In genomic region chr10:102399217-102400021, GRCh38 we compare ENCODE assay signal across 8 cellular contexts. TPM values are rescaled to one million over a fixed set of nuclear protein-coding genes. Genes with fewer than 3 reads are reported as not detected.
DNase-seq lines count a peak whose midpoint lies in the region; ATAC-seq and TF ChIP-seq lines count a peak whose summit lies in the region.

No MANE protein-coding gene starts in this region.

- H3K9me3 ChIP-seq in SJSA1 (replicated peaks) (no peaks in the 10 kb centered on the region; the same call in 1 of the 2 replicates), suprapubic skin (no peaks in the 10 kb centered on the region)

- H3K27me3 Mint-ChIP-seq in activated naive CD4-positive, alpha-beta T cell treated with anti-CD3 and anti-CD28 coated beads, Interleukin-2, amount 10 ng/mL, durations not matched to agents 7 days and 5 days, result no peaks in the 10 kb centered on the region

- H3K27ac Mint-ChIP-seq in activated naive CD4-positive, alpha-beta T cell treated with anti-CD3 and anti-CD28 coated beads, Interleukin-2, amount 10 ng/mL, durations not matched to agents 7 days and 5 days, result peak overlapping the region; percentile 70

- H3K4me3 ChIP-seq in SJSA1 (peak overlapping the region; percentile 47), suprapubic skin (peak overlapping the region; percentile 71)

- peaks cover 50% of the 10 kb centered on the region for H3K36me3 Mint-ChIP-seq in activated naive CD4-positive, alpha-beta T cell treated with anti-CD3 and anti-CD28 coated beads, Interleukin-2, amount 10 ng/mL, durations not matched to agents 7 days and 5 days

- ATAC-seq in GM21717 (IDR thresholded peaks at IDR 0.05; ENCODE audit: unreplicated experiment), result peak; percentile 28

- WGBS in suprapubic skin, result 11% methylated on average over 15 of the region's 72 CpGs

- H3K27ac ChIP-seq in SJSA1, result no peak overlapping the region
- H3K27ac ChIP-seq in suprapubic skin, result peak overlapping the region; percentile 85

- CTCF ChIA-PET in activated naive CD4-positive, alpha-beta T cell treated with anti-CD3 and anti-CD28 coated beads, Interleukin-2, amount 10 ng/mL, durations not matched to agents 7 days and 5 days (lab: Charles Lee), result interaction anchor here (0.6 to 13.7 kb wide), 19 partner anchors 8 to 230 kb away, joined by 3 to 174 read pairs (median 4); partner anchors contain the start of genes ELOVL3 and FBXL15

- peaks cover 63% of the 10 kb centered on the region for H3K36me3 ChIP-seq in SJSA1
- peaks cover 21% of the 10 kb centered on the region for H3K36me3 ChIP-seq in suprapubic skin

- H3K4me1 ChIP-seq in SJSA1 (replicated peaks) (peaks cover 39% of the 10 kb centered on the region), suprapubic skin (peaks cover 64% of the 10 kb centered on the region)

- no peak for TF ChIP-seq POLR2A in suprapubic skin (IDR thresholded peaks at IDR 0.05)

- peak; percentile 89 for DNase-seq in Daoy (ENCODE audit: low read depth)
- peak; percentile 82 to 88 for DNase-seq in SJSA1 (ENCODE audit: low read depth in 1 of 2, low spot score in 2 of 2)
- peak; percentile 90 for DNase-seq in activated naive CD4-positive, alpha-beta T cell treated with anti-CD3 and anti-CD28 coated beads, Interleukin-2, amount 10 ng/mL, durations not matched to agents 7 days and 5 days
- DNase-seq in germinal center (ENCODE audit: low spot score), result peak; percentile 87
- DNase-seq in occipital lobe (lab: John Stamatoyannopoulos, UW), result peak; percentile 80
- peak; percentile 91 to 92 for DNase-seq in suprapubic skin (ENCODE audit: low spot score in 2 of 2)

- TF ChIP-seq CTCF in LNCAP (IDR thresholded peaks at IDR 0.05) (peak; percentile 97), suprapubic skin (IDR thresholded peaks at IDR 0.05) (peak; percentile 88 to 98)

- peak overlapping the region; percentile 62 for H3K4me3 Mint-ChIP-seq in activated naive CD4-positive, alpha-beta T cell treated with anti-CD3 and anti-CD28 coated beads, Interleukin-2, amount 10 ng/mL, durations not matched to agents 7 days and 5 days

- H3K27me3 ChIP-seq in SJSA1 (replicated peaks) (no peaks in the 10 kb centered on the region; the same call in 1 of the 2 replicates), suprapubic skin (no peaks in the 10 kb centered on the region)

- no peaks in the 10 kb centered on the region for H3K9me3 Mint-ChIP-seq in activated naive CD4-positive, alpha-beta T cell treated with anti-CD3 and anti-CD28 coated beads, Interleukin-2, amount 10 ng/mL, durations not matched to agents 7 days and 5 days

- no peak for TF ChIP-seq EP300 in suprapubic skin (IDR thresholded peaks at IDR 0.05)

- H3K4me1 Mint-ChIP-seq in activated naive CD4-positive, alpha-beta T cell treated with anti-CD3 and anti-CD28 coated beads, Interleukin-2, amount 10 ng/mL, durations not matched to agents 7 days and 5 days, result peaks cover 40% of the 10 kb centered on the region

RNA-seq across cellular contexts. Expression of gene NFKB2, which starts 3.9 kb away (rescaled TPM):
- total RNA-seq in Daoy (2014; rRNA removed; shearing (Covaris generic)), result 44.0 and 47.3 TPM in 2 replicates
- total RNA-seq in SJSA1 (2014; rRNA removed; shearing (Covaris generic)), result 28.8 and 37.2 TPM in 2 replicates
- 2.2 TPM for total RNA-seq in occipital lobe
- 10 to 100 TPM; 14.4 to 18.5 (median 16.0) TPM for total RNA-seq in suprapubic skin

RNA-seq across cellular contexts. Expression of gene PSD, which starts 19.2 kb away (rescaled TPM):
- total RNA-seq in Daoy (2014; rRNA removed; shearing (Covaris generic)), result 0.29 TPM in 1 of 2 replicates, not detected in the other
- total RNA-seq in SJSA1 (2014; rRNA removed; shearing (Covaris generic)), result 0.08 TPM in 1 of 2 replicates, not detected in the other
- 101 TPM for total RNA-seq in occipital lobe
- total RNA-seq in suprapubic skin, result 1 to 10 TPM; 1.7 to 4.8 (median 2.1) TPM

RNA-seq across cellular contexts. Expression of gene FBXL15, which starts 21.2 kb away (rescaled TPM):
- 4.9 and 8.1 TPM in 2 replicates for total RNA-seq in Daoy (2014; rRNA removed; shearing (Covaris generic))
- total RNA-seq in SJSA1 (2014; rRNA removed; shearing (Covaris generic)), result 11.0 and 40.1 TPM in 2 replicates
- total RNA-seq in occipital lobe, result 14.2 TPM
- 10 to 100 TPM; 12.5 to 17.9 (median 13.8) TPM for total RNA-seq in suprapubic skin

RNA-seq across cellular contexts. Expression of gene CUEDC2, which starts 33.0 kb away (rescaled TPM):
- 19.5 and 30.1 TPM in 2 replicates for total RNA-seq in Daoy (2014; rRNA removed; shearing (Covaris generic))
- 50.7 and 57.9 TPM in 2 replicates for total RNA-seq in SJSA1 (2014; rRNA removed; shearing (Covaris generic))
- total RNA-seq in occipital lobe, result 37.3 TPM
- total RNA-seq in suprapubic skin, result 10 to 100 TPM; 25.0 to 61.2 (median 40.2) TPM

RNA-seq across cellular contexts. Expression of gene C10orf95, which starts 51.9 kb away (rescaled TPM):
- not detected in 2 replicates for total RNA-seq in Daoy (2014; rRNA removed; shearing (Covaris generic))
- not detected in 2 replicates for total RNA-seq in SJSA1 (2014; rRNA removed; shearing (Covaris generic))
- total RNA-seq in occipital lobe (not detected), suprapubic skin (1 to 10 TPM; 1.4 to 7.1 (median 5.4) TPM)

Comparison
In these comparisons a context has a peak if more than half of its experiments do, and no peak if none do; other contexts are left out.
1. RNA of gene PSD, which starts 19.2 kb away (total RNA-seq): 101 TPM in occipital lobe (single experiment); 1.7 to 4.8 TPM in suprapubic skin, 0.29 TPM in Daoy and 0.08 TPM in SJSA1; every median in the first group is over 10 times any median in the second.
2. Peak in every context shown above with its lines, with median percentiles within 50 percentile points of each other: DNase-seq.